7 cellular contexts compared by ENCODE assay signal in genomic region chr12:123232807-123233504, GRCh38. TPM values are rescaled to one million over a fixed set of nuclear protein-coding genes. Genes with fewer than 3 reads are reported as not detected.
DNase-seq lines count a peak whose midpoint lies in the region; ATAC-seq, FAIRE-seq and TF ChIP-seq lines count a peak whose summit lies in the region.

A gene with protein sequence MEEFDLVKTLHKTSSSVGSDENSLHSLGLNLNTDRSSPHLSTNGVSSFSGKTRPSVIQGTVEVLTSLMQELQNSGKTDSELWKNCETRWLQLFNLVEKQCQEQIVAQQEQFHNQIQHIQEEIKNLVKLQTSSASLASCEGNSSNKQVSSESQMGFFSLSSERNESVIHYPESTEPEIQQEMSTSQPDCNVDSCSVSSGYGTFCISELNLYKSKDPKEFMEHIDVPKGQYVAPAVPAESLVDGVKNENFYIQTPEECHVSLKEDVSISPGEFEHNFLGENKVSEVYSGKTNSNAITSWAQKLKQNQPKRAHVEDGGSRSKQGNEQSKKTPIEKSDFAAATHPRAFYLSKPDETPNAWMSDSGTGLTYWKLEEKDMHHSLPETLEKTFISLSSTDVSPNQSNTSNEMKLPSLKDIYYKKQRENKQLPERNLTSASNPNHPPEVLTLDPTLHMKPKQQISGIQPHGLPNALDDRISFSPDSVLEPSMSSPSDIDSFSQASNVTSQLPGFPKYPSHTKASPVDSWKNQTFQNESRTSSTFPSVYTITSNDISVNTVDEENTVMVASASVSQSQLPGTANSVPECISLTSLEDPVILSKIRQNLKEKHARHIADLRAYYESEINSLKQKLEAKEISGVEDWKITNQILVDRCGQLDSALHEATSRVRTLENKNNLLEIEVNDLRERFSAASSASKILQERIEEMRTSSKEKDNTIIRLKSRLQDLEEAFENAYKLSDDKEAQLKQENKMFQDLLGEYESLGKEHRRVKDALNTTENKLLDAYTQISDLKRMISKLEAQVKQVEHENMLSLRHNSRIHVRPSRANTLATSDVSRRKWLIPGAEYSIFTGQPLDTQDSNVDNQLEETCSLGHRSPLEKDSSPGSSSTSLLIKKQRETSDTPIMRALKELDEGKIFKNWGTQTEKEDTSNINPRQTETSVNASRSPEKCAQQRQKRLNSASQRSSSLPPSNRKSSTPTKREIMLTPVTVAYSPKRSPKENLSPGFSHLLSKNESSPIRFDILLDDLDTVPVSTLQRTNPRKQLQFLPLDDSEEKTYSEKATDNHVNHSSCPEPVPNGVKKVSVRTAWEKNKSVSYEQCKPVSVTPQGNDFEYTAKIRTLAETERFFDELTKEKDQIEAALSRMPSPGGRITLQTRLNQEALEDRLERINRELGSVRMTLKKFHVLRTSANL (minus strand): TSS chr12:123233141. CDS start chr12:123230364, 2,777 bp downstream.
Gene MTRFR, plus strand, starts transcription at chr12:123233436. Its CDS starts 20,239 bp downstream, at chr12:123253675.

- DNase-seq in GM18507 (ENCODE audit: extremely low spot score, insufficient read length, low read depth): peak; percentile 86
- DNase-seq in NCI-H2029 treated with DMSO at 0.1 percent for 48 hours (lab: John Stamatoyannopoulos, UW): peak; percentile 98
- peak; percentile 95 for DNase-seq in T-helper 9 cell
- DNase-seq in astrocyte of the cerebellum (ENCODE audit: low read depth): peak; percentile 99
- peak; percentile 99 for DNase-seq in hepatocyte (ENCODE audit: low spot score)
- DNase-seq in renal cortical epithelial cell (ENCODE audit: low read depth): peak; percentile 98

- H3K27me3 ChIP-seq in hepatocyte: no peaks in the 10 kb centered on the region

- ATAC-seq in HG02981 (IDR thresholded peaks at IDR 0.05; ENCODE audit: unreplicated experiment): peak; percentile 78

- H3K4me2 ChIP-seq in hepatocyte: peak within 1 kb of the TSS; percentile 87

- peaks cover 68% of the 10 kb centered on the region for H3K79me2 ChIP-seq in hepatocyte

- H3K9me3 ChIP-seq in hepatocyte (ENCODE audit: low read depth): no peaks in the 10 kb centered on the region

- H3K4me1 ChIP-seq in hepatocyte (ENCODE audit: insufficient read depth): peaks cover 12% of the 10 kb centered on the region

- peak; percentile 99 for FAIRE-seq in GM18507 (lab: Jason Lieb, UNC)

- H3K4me3 ChIP-seq in astrocyte of the cerebellum (ENCODE audit: low read depth, low read length): peak within 1 kb of the TSS; percentile 97
- H3K4me3 ChIP-seq in hepatocyte: peak within 1 kb of the TSS; percentile 22

- 1% methylated on average over 66 of the region's 66 CpGs for WGBS in hepatocyte (ENCODE audit: low lambda C conversion rate, missing lambda C conversion rate)

- H3K27ac ChIP-seq in hepatocyte: peak within 1 kb of the TSS; percentile 83

- in situ Hi-C loops in astrocyte of the cerebellum (cut with HindIII; ENCODE audit: low sequenced_read_pairs): no loop called here

- no peaks in the 10 kb centered on the region for H4K20me1 ChIP-seq in hepatocyte (ENCODE audit: insufficient read depth, poor library complexity, severe bottlenecking)

- no peaks in the 10 kb centered on the region for H3K9me2 ChIP-seq in hepatocyte (replicated peaks; ENCODE audit: insufficient read depth)

- H2AFZ ChIP-seq in hepatocyte: peak within 1 kb of the TSS; percentile 89

- TF ChIP-seq CTCF in astrocyte of the cerebellum (IDR thresholded peaks at IDR 0.05; ENCODE audit: low read depth, low read length, missing control alignments) (no peak), hepatocyte (IDR thresholded peaks at IDR 0.05; ENCODE audit: poor library complexity) (no peak)

- H3K36me3 ChIP-seq in hepatocyte (replicated peaks; ENCODE audit: insufficient read depth, low read depth): no peaks in the 10 kb centered on the region

RNA-seq across cellular contexts. Expression of the first gene that starts in this region (rescaled TPM):
- total RNA-seq in hepatocyte (42.7 and 44.3 TPM in 2 replicates), renal cortical epithelial cell (39.4 and 64.2 TPM in 2 replicates)
- 5.8 and 13.1 TPM in 2 replicates for polyA plus RNA-seq in hepatocyte

RNA-seq across cellular contexts. Expression of gene MTRFR, which starts in this region (rescaled TPM):
- total RNA-seq in hepatocyte (8.7 and 13.8 TPM in 2 replicates), renal cortical epithelial cell (14.9 and 18.8 TPM in 2 replicates)
- 13.3 and 20.9 TPM in 2 replicates for polyA plus RNA-seq in hepatocyte

Comparison
In these comparisons a context has a peak if more than half of its experiments do, and no peak if none do; other contexts are left out.
1. Peak in every context shown above with its lines: DNase-seq, ATAC-seq, H3K4me3 ChIP-seq and H3K27ac ChIP-seq.